ENCODE assay signal across 13 cellular contexts in genomic region chr6:165677091-165677490, GRCh38. TPM values are rescaled to one million over a fixed set of nuclear protein-coding genes. Genes with fewer than 3 reads are reported as not detected.
"Had no signal": no experiment of that assay in that cellular context is flagged by ENCODE, and none has a peak within 500 bp of the region (broad histone marks: within the 10 kb centered on the region; RNA-seq: fewer than 3 reads in every experiment).

No MANE protein-coding gene starts in this region.

- DNase-seq: colonic mucosa; effector CD4-positive, alpha-beta T cell; endodermal cell; hypothalamus; islet precursor cell; lower lobe of right lung; natural killer cell; sigmoid colon; stimulated activated CD4-positive, alpha-beta T cell treated with anti-CD3 and anti-CD28 coated beads, Interleukin-12 subunit alpha, Interleukin-12 subunit beta, amount 100 ng/mL, for 4 hours; stimulated activated CD4-positive, alpha-beta T cell treated with anti-CD3 and anti-CD28 coated beads, Interleukin-2, amount 100 ng/mL, for 48 hours; stimulated activated naive CD4-positive, alpha-beta T cell treated with Interleukin-2 at 50 U/mL for 16 hours had no signal

- H3K9me3 ChIP-seq: colonic mucosa, heart left ventricle, lower lobe of right lung, sigmoid colon had no signal

- H3K4me1 ChIP-seq: colonic mucosa, lower lobe of right lung, sigmoid colon had no signal

- H3K4me3 ChIP-seq: colonic mucosa, heart left ventricle, lower lobe of right lung, sigmoid colon, skin epidermis had no signal

- H3K27me3 ChIP-seq: colonic mucosa, heart left ventricle, sigmoid colon had no signal

- H3K36me3 ChIP-seq: colonic mucosa, heart left ventricle, lower lobe of right lung, sigmoid colon had no signal

- H3K27ac ChIP-seq: colonic mucosa, lower lobe of right lung, sigmoid colon, skin epidermis had no signal

RNA-seq across cellular contexts. Expression of gene PDE10A, which starts 14.1 kb away (rescaled TPM):
- total RNA-seq: natural killer cell had no signal
